ENCODE assay signal across 11 cellular contexts in the genomic region with DNA sequence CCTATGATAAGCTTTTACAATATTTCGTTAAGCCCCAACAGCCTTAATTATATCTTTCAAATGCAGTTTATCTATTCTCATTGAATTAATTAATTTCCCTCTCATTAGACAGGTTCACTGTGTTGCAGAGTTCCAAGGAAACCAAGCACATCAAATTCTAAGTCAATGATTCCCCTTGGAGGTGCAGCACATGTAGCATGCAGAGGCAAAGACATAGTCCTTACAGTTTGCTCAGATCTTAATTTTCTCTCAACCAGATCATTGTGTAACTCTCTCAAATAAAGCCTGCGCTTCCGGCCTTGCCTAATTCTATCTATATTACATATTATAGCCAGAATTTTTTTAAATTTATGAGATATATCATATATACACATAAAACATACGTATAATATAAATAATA.
"Had no signal": no experiment of that assay in that cellular context is flagged by ENCODE, and none has a peak within 500 bp of the region (broad histone marks: within the 10 kb centered on the region; RNA-seq: fewer than 3 reads in every experiment).

No MANE protein-coding gene starts in this region.

- H3K9me3 ChIP-seq: HAP-1 had no signal

- H3K4me3 ChIP-seq: GM23248, GM23338, HAP-1 had no signal

- H3K4me2 ChIP-seq: GM23338 had no signal

- H3K27ac ChIP-seq: GM23248 had no signal

- FAIRE-seq: H1, H54 had no signal

- DNase-seq: GM23248, GOT3, H7, H9, HCEC 1CT, HFFc6 had no signal

- H3K4me1 ChIP-seq: HAP-1 had no signal

- ATAC-seq: GM23338, HCT116 had no signal

- H2AFZ ChIP-seq: GM23248, GM23338 had no signal

- H3K9ac ChIP-seq: GM23248 had no signal

- H3K36me3 ChIP-seq: HAP-1 had no signal
